Comparison of ENCODE assay signal across 9 cellular contexts in the genomic region with DNA sequence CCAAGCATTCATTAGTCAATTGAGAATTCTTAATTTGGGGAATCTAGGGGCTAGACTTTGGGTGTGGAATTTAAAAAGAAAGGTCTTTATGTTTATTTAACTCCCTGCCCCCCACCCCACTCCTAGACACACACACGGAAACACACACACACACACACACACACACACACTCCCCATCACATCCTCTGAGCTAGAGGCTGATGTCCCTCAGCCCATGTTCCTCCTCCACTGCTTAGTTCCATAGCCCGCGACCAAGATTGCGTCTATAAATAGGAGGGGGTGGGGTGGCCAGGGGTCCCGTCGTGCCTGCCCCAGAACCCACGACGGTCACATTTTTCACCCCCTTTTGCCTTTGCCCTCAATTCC. TPM values are rescaled to one million over a fixed set of nuclear protein-coding genes. Genes with fewer than 3 reads are reported as not detected.
A peak's percentile ranks its signal among the peaks of the same experiment; 100 is the strongest.
DNase-seq lines count a peak whose midpoint lies in the region; ATAC-seq and TF ChIP-seq lines count a peak whose summit lies in the region.
"Had no signal": no experiment of that assay in that cellular context is flagged by ENCODE, and none has a peak within 500 bp of the region (broad histone marks: within the 10 kb centered on the region; RNA-seq: fewer than 3 reads in every experiment).

No MANE protein-coding gene starts in this region.

- no peaks in the 10 kb centered on the region for H3K36me3 ChIP-seq in brain microvascular endothelial cell (replicated peaks)
- H3K36me3 ChIP-seq in thymus (ENCODE audit: control insufficient read depth, insufficient read depth) = no peaks in the 10 kb centered on the region

- ATAC-seq in left colon = peak; percentile 15
- ATAC-seq in GM19023 (IDR thresholded peaks at IDR 0.05; ENCODE audit: unreplicated experiment) = no peak
- no peak for ATAC-seq in esophagus mucosa

- H3K4me3 ChIP-seq in brain microvascular endothelial cell (ENCODE audit: low read depth, low read length) (peak overlapping the region; percentile 90), thymus (ENCODE audit: low read length) (peak overlapping the region; percentile 82)

- 6% methylated on average over 8 of the region's 8 CpGs for WGBS in thymus

- H3K9me3 ChIP-seq in thymus (ENCODE audit: control insufficient read depth) = no peaks in the 10 kb centered on the region

- intact Hi-C loops in left colon (cut with DNase I, micrococcal nuclease) = loop anchor here in 1 of 2 donors (5.0 to 10.0 kb wide), 2 partner anchors 45 to 92 kb away; no protein-coding TSS in a partner anchor

- peak; percentile 82 for DNase-seq in NCI-H82 (lab: John Stamatoyannopoulos, UW)
- DNase-seq in NCI-H82 treated with DMSO at 0.1 percent for 48 hours (lab: John Stamatoyannopoulos, UW; ENCODE audit: unreplicated experiment) = no peak
- DNase-seq in brain microvascular endothelial cell = no peak
- DNase-seq in left colon = no peak
- DNase-seq in caudate nucleus (lab: John Stamatoyannopoulos, UW) = no peak
- DNase-seq: activated CD4-positive, CD25-positive, alpha-beta regulatory T cell had no signal

- in situ Hi-C loops in brain microvascular endothelial cell (cut with HindIII; ENCODE audit: low pct_ligation_motif_present, low sequenced_read_pairs) = no loop called here

- no peak for TF ChIP-seq CTCF in brain microvascular endothelial cell (IDR thresholded peaks at IDR 0.05; ENCODE audit: low read depth, low read length, missing control alignments)

- H3K4me1 ChIP-seq in thymus (ENCODE audit: control insufficient read depth, insufficient read depth, low read length) = peaks cover 5% of the 10 kb centered on the region

- H3K27ac ChIP-seq in brain microvascular endothelial cell (no peak overlapping the region), thymus (ENCODE audit: low read depth) (no peak overlapping the region), caudate nucleus (ENCODE audit: low read depth, low read length) (no peak overlapping the region)

- H3K27me3 ChIP-seq in brain microvascular endothelial cell (replicated peaks) (no peaks in the 10 kb centered on the region), thymus (ENCODE audit: control insufficient read depth, insufficient read depth) (no peaks in the 10 kb centered on the region)

RNA-seq across cellular contexts. Expression of a gene that starts 0.6 kb away (rescaled TPM):
- 1 to 10 TPM; 5.6 to 9.2 TPM for total RNA-seq in left colon
- 3.4 TPM for polyA plus RNA-seq in thymus
- total RNA-seq in esophagus mucosa = 9.9 TPM
